In genomic region chr18:7720395-7720794, GRCh38 we compare ENCODE assay signal across 33 cellular contexts.
"Had no signal": no experiment of that assay in that cellular context is flagged by ENCODE, and none has a peak within 500 bp of the region (broad histone marks: within the 10 kb centered on the region; RNA-seq: fewer than 3 reads in every experiment).

No MANE protein-coding gene starts in this region.

- H3K27ac ChIP-seq: adrenal gland, ascending aorta, body of pancreas, brain microvascular endothelial cell, breast epithelium, cardiac muscle cell had no signal

- H3K9me3 ChIP-seq: adrenal gland, body of pancreas had no signal

- H3K4me3 ChIP-seq: adrenal gland, ascending aorta, body of pancreas, breast epithelium, cardiac muscle cell had no signal

- FAIRE-seq: astrocyte, bronchial epithelial cell had no signal

- H3K36me3 ChIP-seq: adrenal gland, ascending aorta, brain microvascular endothelial cell, breast epithelium, cardiac muscle cell had no signal

- H3K4me1 ChIP-seq: adrenal gland, ascending aorta, body of pancreas, breast epithelium had no signal

- ATAC-seq: activated naive CD4-positive, alpha-beta T cell treated with anti-CD3 and anti-CD28 coated beads, Interleukin-2, amount 50 U/mL, for 72 hours; activated naive CD8-positive, alpha-beta T cell treated with anti-CD3 and anti-CD28 coated beads, Interleukin-2, amount 50 U/mL, for 24 hours; activated T-cell treated with anti-CD3 and anti-CD28 coated beads, Interleukin-2, amount 50 U/mL, for 4 hours; activated T-cell treated with anti-CD3 and anti-CD28 coated beads, Interleukin-2, amount 50 U/mL, for 72 hours; activated T-helper 17 cell treated with anti-CD3 and anti-CD28 coated beads, Interleukin-2, amount 50 U/mL, for 72 hours; body of pancreas had no signal

- H3K27me3 ChIP-seq: adrenal gland, ascending aorta, body of pancreas, brain microvascular endothelial cell, breast epithelium, cardiac muscle cell had no signal

- DNase-seq: activated effector memory CD4-positive, alpha-beta T cell treated with anti-CD3 and anti-CD28 coated beads, Interleukin-2, amount 50 U/mL, for 16 hours; activated effector memory CD4-positive, alpha-beta T cell treated with Interleukin-2 at 50 U/mL for 16 hours; activated gamma-delta T cell; activated gamma-delta T cell treated with Interleukin-2 at 50 U/mL for 16 hours; activated naive CD4-positive, alpha-beta T cell; activated naive CD4-positive, alpha-beta T cell treated with anti-CD3 and anti-CD28 coated beads for 36 hours; activated naive CD4-positive, alpha-beta T cell treated with anti-CD3 and anti-CD28 coated beads, Interleukin-2, amount 10 ng/mL, durations not matched to agents 7 days and 5 days; activated naive CD4-positive, alpha-beta T cell treated with anti-CD3 and anti-CD28 coated beads, Interleukin-2, amount 50 U/mL, for 16 hours; activated naive CD4-positive, alpha-beta T cell treated with Interleukin-2 at 50 U/mL for 16 hours; activated naive CD8-positive, alpha-beta T cell treated with anti-CD3 and anti-CD28 coated beads for 36 hours; activated naive CD8-positive, alpha-beta T cell treated with anti-CD3 and anti-CD28 coated beads, Interleukin-2, amount 10 ng/mL, durations not matched to agents 7 days and 5 days; activated naive CD8-positive, alpha-beta T cell treated with anti-CD3 and anti-CD28 coated beads, Interleukin-2, amount 50 U/mL, for 24 hours; activated T-cell treated with anti-CD3 and anti-CD28 coated beads, Interleukin-2, amount 50 U/mL, for 24 hours; activated T-cell treated with anti-CD3 and anti-CD28 coated beads, Interleukin-2, amount 50 U/mL, for 4 hours; activated T-cell treated with anti-CD3 and anti-CD28 coated beads, Interleukin-2, amount 50 U/mL, for 48 hours; activated T-cell treated with anti-CD3 and anti-CD28 coated beads, Interleukin-2, amount 50 U/mL, for 72 hours; adrenal gland; amniotic stem cell; amygdala; anterior cingulate cortex; aorta; body of pancreas; brain microvascular endothelial cell; caudate nucleus; central memory CD4-positive, alpha-beta T cell; cerebellar nuclear complex had no signal
